1 cellular context compared by ENCODE assay signal in genomic region chr1:166910396-166910994, GRCh38.
TF ChIP-seq lines count a peak whose summit lies in the region.

No MANE protein-coding gene starts in this region.

TF ChIP-seq in H1, 55 proteins besides CTCF, POLR2A, EP300 and RAD21 (continued from another document):
- TF ChIP-seq TEAD4 (IDR thresholded peaks at IDR 0.05; ENCODE audit: low read depth, low read length) = 0 out of 2 replicates have a peak, but pooled peaks have one; percentile 40
- 0 out of 2 replicates have a peak, but pooled peaks have one; percentile 32 for TF ChIP-seq YY1 (IDR thresholded peaks at IDR 0.05; ENCODE audit: low read depth, low read length)
- peak; percentile 96 for TF ChIP-seq JUND (IDR thresholded peaks at IDR 0.05; ENCODE audit: low read length)
- TF ChIP-seq POU5F1 (IDR thresholded peaks at IDR 0.05; ENCODE audit: low read depth, low read length) = no peak
- no peak for TF ChIP-seq HDAC6 (IDR thresholded peaks at IDR 0.05; ENCODE audit: low read depth, low read length)
- peak; percentile 17; the same call in 1 of the 2 replicates for TF ChIP-seq SRF (IDR thresholded peaks at IDR 0.05; ENCODE audit: low read depth, low read length)
- no peak for TF ChIP-seq RBBP5 (IDR thresholded peaks at IDR 0.05; ENCODE audit: borderline replicate concordance, low read depth, low read length)
TF ChIP-seq in H1: peak in this region for 7.
